2 cellular contexts compared by ENCODE assay signal in genomic region chr15:47587938-47588817, GRCh38.
TF ChIP-seq lines count a peak whose summit lies in the region.

No MANE protein-coding gene starts in this region.

TF ChIP-seq in liver, 16 proteins besides CTCF, POLR2A, EP300 and RAD21:
- TF ChIP-seq REST (IDR thresholded peaks at IDR 0.05) (no peak), NR2F2 (IDR thresholded peaks at IDR 0.05) (peak; percentile 64), RXRA (IDR thresholded peaks at IDR 0.05) (peak; percentile 31 to 36)

TF ChIP-seq in HepG2, 621 proteins besides CTCF, POLR2A, EP300 and RAD21 (continued from another document):
- TF ChIP-seq REST (IDR thresholded peaks at IDR 0.05; ENCODE audit: borderline replicate concordance in 1 of 2, low read depth in 1 of 2, low read length in 2 of 2), result no peak
- TF ChIP-seq RXRB (CRISPR knock-in tag; IDR thresholded peaks at IDR 0.05; ENCODE audit: borderline replicate concordance), result no peak
- no peak for TF ChIP-seq FIP1L1 (IDR thresholded peaks at IDR 0.05; ENCODE audit: borderline replicate concordance, insufficient read depth, low read depth, low read length)
- no peak for TF ChIP-seq CBX2 (IDR thresholded peaks at IDR 0.05; ENCODE audit: low read depth, low read length)
- no peak for TF ChIP-seq CBX2 (CRISPR knock-in tag; IDR thresholded peaks at IDR 0.05; ENCODE audit: low read depth)
- no peak for TF ChIP-seq REXO4 (CRISPR knock-in tag; IDR thresholded peaks at IDR 0.05; ENCODE audit: borderline replicate concordance)
- TF ChIP-seq ZNF274 (CRISPR knock-in tag; IDR thresholded peaks at IDR 0.05), result no peak
- TF ChIP-seq HOXD1 (CRISPR knock-in tag; IDR thresholded peaks at IDR 0.05), result no peak
- TF ChIP-seq ZNF574 (CRISPR knock-in tag; IDR thresholded peaks at IDR 0.05), result no peak
- TF ChIP-seq MIXL1 (CRISPR knock-in tag; IDR thresholded peaks at IDR 0.05), result no peak
- TF ChIP-seq ZNF280D (CRISPR knock-in tag; IDR thresholded peaks at IDR 0.05), result no peak
